Comparison of ENCODE assay signal across 2 cellular contexts in the genomic region with DNA sequence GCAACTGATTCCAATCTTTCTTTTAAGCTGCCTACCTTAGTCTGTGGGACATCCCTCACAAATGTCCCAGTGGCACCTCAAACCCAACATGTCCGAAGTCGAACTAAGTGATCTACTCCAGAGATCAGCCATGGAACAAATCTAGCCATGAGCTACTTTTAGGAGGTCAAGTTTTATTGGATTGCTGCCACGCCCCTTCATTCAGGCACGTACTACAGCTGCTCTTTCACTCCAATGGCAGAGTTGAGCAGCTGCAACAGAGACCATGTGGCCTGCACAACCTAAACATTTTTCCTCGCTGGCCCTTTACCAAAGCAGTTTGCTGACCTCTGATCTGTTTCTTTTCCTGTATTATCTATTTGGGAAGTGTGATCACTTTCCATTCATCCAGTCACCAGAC.
TF ChIP-seq lines count a peak whose summit lies in the region.

No MANE protein-coding gene starts in this region.

TF ChIP-seq in GM23338, 12 proteins besides CTCF, POLR2A, EP300 and RAD21 (continued from another document):
- TF ChIP-seq ZNF114 (CRISPR knock-in tag; IDR thresholded peaks at IDR 0.05) (no peak), JUNB (IDR thresholded peaks at IDR 0.05; ENCODE audit: unreplicated experiment) (no peak), CREB1 (CRISPR knock-in tag; IDR thresholded peaks at IDR 0.05; ENCODE audit: low read depth) (no peak), ZNF462 (CRISPR knock-in tag; IDR thresholded peaks at IDR 0.05) (no peak), EZH2phosphoT487 (IDR thresholded peaks at IDR 0.05; ENCODE audit: unreplicated experiment) (no peak), ZNF331 (CRISPR knock-in tag; IDR thresholded peaks at IDR 0.05; ENCODE audit: low read depth) (no peak), NANOG (IDR thresholded peaks at IDR 0.05; ENCODE audit: borderline replicate concordance) (no peak)
- TF ChIP-seq, protein P1, sequence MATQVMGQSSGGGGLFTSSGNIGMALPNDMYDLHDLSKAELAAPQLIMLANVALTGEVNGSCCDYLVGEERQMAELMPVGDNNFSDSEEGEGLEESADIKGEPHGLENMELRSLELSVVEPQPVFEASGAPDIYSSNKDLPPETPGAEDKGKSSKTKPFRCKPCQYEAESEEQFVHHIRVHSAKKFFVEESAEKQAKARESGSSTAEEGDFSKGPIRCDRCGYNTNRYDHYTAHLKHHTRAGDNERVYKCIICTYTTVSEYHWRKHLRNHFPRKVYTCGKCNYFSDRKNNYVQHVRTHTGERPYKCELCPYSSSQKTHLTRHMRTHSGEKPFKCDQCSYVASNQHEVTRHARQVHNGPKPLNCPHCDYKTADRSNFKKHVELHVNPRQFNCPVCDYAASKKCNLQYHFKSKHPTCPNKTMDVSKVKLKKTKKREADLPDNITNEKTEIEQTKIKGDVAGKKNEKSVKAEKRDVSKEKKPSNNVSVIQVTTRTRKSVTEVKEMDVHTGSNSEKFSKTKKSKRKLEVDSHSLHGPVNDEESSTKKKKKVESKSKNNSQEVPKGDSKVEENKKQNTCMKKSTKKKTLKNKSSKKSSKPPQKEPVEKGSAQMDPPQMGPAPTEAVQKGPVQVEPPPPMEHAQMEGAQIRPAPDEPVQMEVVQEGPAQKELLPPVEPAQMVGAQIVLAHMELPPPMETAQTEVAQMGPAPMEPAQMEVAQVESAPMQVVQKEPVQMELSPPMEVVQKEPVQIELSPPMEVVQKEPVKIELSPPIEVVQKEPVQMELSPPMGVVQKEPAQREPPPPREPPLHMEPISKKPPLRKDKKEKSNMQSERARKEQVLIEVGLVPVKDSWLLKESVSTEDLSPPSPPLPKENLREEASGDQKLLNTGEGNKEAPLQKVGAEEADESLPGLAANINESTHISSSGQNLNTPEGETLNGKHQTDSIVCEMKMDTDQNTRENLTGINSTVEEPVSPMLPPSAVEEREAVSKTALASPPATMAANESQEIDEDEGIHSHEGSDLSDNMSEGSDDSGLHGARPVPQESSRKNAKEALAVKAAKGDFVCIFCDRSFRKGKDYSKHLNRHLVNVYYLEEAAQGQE (IDR thresholded peaks at IDR 0.05; ENCODE audit: unreplicated experiment): no peak

TF ChIP-seq in WTC11, 78 proteins besides CTCF, POLR2A, EP300 and RAD21 (continued from another document):
- TF ChIP-seq PREB (CRISPR knock-in tag; IDR thresholded peaks at IDR 0.05; ENCODE audit: borderline replicate concordance) (no peak), FOXP4 (CRISPR knock-in tag; IDR thresholded peaks at IDR 0.05) (no peak), NR2C2 (CRISPR knock-in tag; IDR thresholded peaks at IDR 0.05) (no peak), ESRRA (CRISPR knock-in tag; IDR thresholded peaks at IDR 0.05; ENCODE audit: borderline replicate concordance) (no peak), SMAD3 (CRISPR knock-in tag; IDR thresholded peaks at IDR 0.05; ENCODE audit: borderline replicate concordance) (no peak)
- TF ChIP-seq, protein P2, sequence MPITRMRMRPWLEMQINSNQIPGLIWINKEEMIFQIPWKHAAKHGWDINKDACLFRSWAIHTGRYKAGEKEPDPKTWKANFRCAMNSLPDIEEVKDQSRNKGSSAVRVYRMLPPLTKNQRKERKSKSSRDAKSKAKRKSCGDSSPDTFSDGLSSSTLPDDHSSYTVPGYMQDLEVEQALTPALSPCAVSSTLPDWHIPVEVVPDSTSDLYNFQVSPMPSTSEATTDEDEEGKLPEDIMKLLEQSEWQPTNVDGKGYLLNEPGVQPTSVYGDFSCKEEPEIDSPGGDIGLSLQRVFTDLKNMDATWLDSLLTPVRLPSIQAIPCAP (CRISPR knock-in tag; IDR thresholded peaks at IDR 0.05): no peak
- TF ChIP-seq, protein P3, sequence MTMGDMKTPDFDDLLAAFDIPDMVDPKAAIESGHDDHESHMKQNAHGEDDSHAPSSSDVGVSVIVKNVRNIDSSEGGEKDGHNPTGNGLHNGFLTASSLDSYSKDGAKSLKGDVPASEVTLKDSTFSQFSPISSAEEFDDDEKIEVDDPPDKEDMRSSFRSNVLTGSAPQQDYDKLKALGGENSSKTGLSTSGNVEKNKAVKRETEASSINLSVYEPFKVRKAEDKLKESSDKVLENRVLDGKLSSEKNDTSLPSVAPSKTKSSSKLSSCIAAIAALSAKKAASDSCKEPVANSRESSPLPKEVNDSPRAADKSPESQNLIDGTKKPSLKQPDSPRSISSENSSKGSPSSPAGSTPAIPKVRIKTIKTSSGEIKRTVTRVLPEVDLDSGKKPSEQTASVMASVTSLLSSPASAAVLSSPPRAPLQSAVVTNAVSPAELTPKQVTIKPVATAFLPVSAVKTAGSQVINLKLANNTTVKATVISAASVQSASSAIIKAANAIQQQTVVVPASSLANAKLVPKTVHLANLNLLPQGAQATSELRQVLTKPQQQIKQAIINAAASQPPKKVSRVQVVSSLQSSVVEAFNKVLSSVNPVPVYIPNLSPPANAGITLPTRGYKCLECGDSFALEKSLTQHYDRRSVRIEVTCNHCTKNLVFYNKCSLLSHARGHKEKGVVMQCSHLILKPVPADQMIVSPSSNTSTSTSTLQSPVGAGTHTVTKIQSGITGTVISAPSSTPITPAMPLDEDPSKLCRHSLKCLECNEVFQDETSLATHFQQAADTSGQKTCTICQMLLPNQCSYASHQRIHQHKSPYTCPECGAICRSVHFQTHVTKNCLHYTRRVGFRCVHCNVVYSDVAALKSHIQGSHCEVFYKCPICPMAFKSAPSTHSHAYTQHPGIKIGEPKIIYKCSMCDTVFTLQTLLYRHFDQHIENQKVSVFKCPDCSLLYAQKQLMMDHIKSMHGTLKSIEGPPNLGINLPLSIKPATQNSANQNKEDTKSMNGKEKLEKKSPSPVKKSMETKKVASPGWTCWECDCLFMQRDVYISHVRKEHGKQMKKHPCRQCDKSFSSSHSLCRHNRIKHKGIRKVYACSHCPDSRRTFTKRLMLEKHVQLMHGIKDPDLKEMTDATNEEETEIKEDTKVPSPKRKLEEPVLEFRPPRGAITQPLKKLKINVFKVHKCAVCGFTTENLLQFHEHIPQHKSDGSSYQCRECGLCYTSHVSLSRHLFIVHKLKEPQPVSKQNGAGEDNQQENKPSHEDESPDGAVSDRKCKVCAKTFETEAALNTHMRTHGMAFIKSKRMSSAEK (CRISPR knock-in tag; IDR thresholded peaks at IDR 0.05; ENCODE audit: borderline replicate concordance): no peak
- TF ChIP-seq, protein P4, sequence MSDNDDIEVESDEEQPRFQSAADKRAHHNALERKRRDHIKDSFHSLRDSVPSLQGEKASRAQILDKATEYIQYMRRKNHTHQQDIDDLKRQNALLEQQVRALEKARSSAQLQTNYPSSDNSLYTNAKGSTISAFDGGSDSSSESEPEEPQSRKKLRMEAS (CRISPR knock-in tag; IDR thresholded peaks at IDR 0.05): no peak
